23 cellular contexts compared by ENCODE assay signal in the genomic region with DNA sequence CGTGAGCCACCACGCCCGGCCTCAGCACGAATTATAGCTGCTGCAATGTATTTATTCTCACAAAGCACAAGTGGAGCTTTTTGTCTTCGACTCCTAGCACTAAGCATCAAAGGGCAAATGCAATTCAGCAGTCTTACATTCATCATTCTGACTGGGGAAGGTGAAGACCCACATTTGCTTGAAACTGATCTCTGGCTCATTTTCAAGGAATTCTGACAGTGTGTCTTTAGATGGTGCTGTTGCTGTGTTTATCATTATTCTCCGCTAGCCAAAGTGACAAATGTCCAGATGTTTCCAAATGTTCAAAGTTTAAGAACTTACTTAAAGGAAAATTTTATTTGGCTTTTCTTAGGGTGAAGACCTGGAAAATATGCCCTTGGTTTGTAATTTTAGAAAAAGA. TPM values are rescaled to one million over a fixed set of nuclear protein-coding genes. Genes with fewer than 3 reads are reported as not detected.
DNase-seq lines count a peak whose midpoint lies in the region; ATAC-seq and TF ChIP-seq lines count a peak whose summit lies in the region.
"Had no signal": no experiment of that assay in that cellular context is flagged by ENCODE, and none has a peak within 500 bp of the region (broad histone marks: within the 10 kb centered on the region; RNA-seq: fewer than 3 reads in every experiment).

No MANE protein-coding gene starts in this region.

- H3K4me3 ChIP-seq in right cardiac atrium (ENCODE audit: low read length) = no peak overlapping the region
- no peak overlapping the region for H3K4me3 ChIP-seq in OCI-LY7 (ENCODE audit: low read depth, low read length, poor library complexity, severe bottlenecking)
- H3K4me3 ChIP-seq in hepatocyte = no peak overlapping the region
- H3K4me3 ChIP-seq in stomach = no peak overlapping the region
- H3K4me3 ChIP-seq: breast epithelium, Peyer's patch, SJCRH30, transverse colon had no signal

- TF ChIP-seq CTCF in OCI-LY7 (conservative IDR thresholded peaks at IDR 0.05; ENCODE audit: low read length) (0 out of 2 replicates have a peak, but pooled peaks have one; percentile 16), hepatocyte (IDR thresholded peaks at IDR 0.05; ENCODE audit: poor library complexity) (peak; percentile 16), stomach (IDR thresholded peaks at IDR 0.05) (no peak)

- H3K9me3 ChIP-seq in right cardiac atrium (ENCODE audit: control insufficient read depth, low read length) (no peaks in the 10 kb centered on the region), OCI-LY7 (ENCODE audit: low read length) (no peaks in the 10 kb centered on the region), hepatocyte (ENCODE audit: low read depth) (no peaks in the 10 kb centered on the region), stomach (no peaks in the 10 kb centered on the region)
- H3K9me3 ChIP-seq: breast epithelium, Peyer's patch, SJCRH30, transverse colon had no signal

- H3K4me1 ChIP-seq in right cardiac atrium (ENCODE audit: control insufficient read depth, insufficient read depth, low read length) (no peaks in the 10 kb centered on the region), OCI-LY7 (ENCODE audit: insufficient read depth, low read length, poor library complexity, severe bottlenecking) (peaks cover 21% of the 10 kb centered on the region), hepatocyte (ENCODE audit: insufficient read depth) (no peaks in the 10 kb centered on the region), stomach (no peaks in the 10 kb centered on the region)
- H3K4me1 ChIP-seq: breast epithelium, Peyer's patch, SJCRH30, transverse colon had no signal

- H3K27ac ChIP-seq in right cardiac atrium (ENCODE audit: low read length) (no peak overlapping the region), OCI-LY7 (ENCODE audit: low read depth, low read length, poor library complexity, severe bottlenecking) (no peak overlapping the region), hepatocyte (no peak overlapping the region), stomach (no peak overlapping the region)
- H3K27ac ChIP-seq: breast epithelium, Peyer's patch, SJCRH30, transverse colon had no signal

- intact Hi-C loops in right cardiac atrium (cut with DNase I) = no loop called here
- intact Hi-C loops in left cardiac atrium (cut with DNase I) = no loop called here
- intact Hi-C loops in OCI-LY7 (cut with micrococcal nuclease; ENCODE audit: unreplicated experiment) = no loop called here
- intact Hi-C loops in stomach (cut with DNase I; ENCODE audit: low total_unique reads) = no loop called here

- H3K9me2 ChIP-seq in OCI-LY7 (ENCODE audit: insufficient read depth, low read length) (no peaks in the 10 kb centered on the region), hepatocyte (replicated peaks; ENCODE audit: insufficient read depth) (no peaks in the 10 kb centered on the region)

- ATAC-seq in right cardiac atrium = peak; percentile 26 to 36
- ATAC-seq in left cardiac atrium = no peak
- ATAC-seq: left colon; naive thymus-derived CD8-positive, alpha-beta T cell had no signal

- no TSS peak for BruUV-seq in OCI-LY7 (replicated peaks; lab: Mats Ljungman, UMichigan)

- H3K36me3 ChIP-seq in OCI-LY7 (ENCODE audit: insufficient read depth, low read length) (peaks cover 18% of the 10 kb centered on the region), hepatocyte (replicated peaks; ENCODE audit: insufficient read depth, low read depth) (no peaks in the 10 kb centered on the region), stomach (peaks cover 17 to 66% (median 50%) of the 10 kb centered on the region in 4 donors)
- H3K36me3 ChIP-seq: breast epithelium, SJCRH30 had no signal

- H3K79me2 ChIP-seq in OCI-LY7 (ENCODE audit: insufficient read depth, low read depth, low read length) (no peaks in the 10 kb centered on the region), hepatocyte (no peaks in the 10 kb centered on the region)

- no peaks in the 10 kb centered on the region for H4K20me1 ChIP-seq in OCI-LY7 (ENCODE audit: insufficient read depth, low read length)
- no peaks in the 10 kb centered on the region for H4K20me1 ChIP-seq in hepatocyte (ENCODE audit: insufficient read depth, poor library complexity, severe bottlenecking)

- POLR2A ChIA-PET in OCI-LY7 (lab: Charles Lee) = interaction anchor here (0.6 kb wide), 1 partner anchor 40 kb away, joined by 3 read pairs; no protein-coding TSS in a partner anchor

- no peak overlapping the region for H2AFZ ChIP-seq in OCI-LY7 (ENCODE audit: low read length)
- no peak overlapping the region for H2AFZ ChIP-seq in hepatocyte

- H3K4me2 ChIP-seq in OCI-LY7 (ENCODE audit: low read length) = no peak overlapping the region
- no peak overlapping the region for H3K4me2 ChIP-seq in hepatocyte

- H3K27me3 ChIP-seq in right cardiac atrium (ENCODE audit: control insufficient read depth, insufficient read depth) = no peaks in the 10 kb centered on the region
- no peaks in the 10 kb centered on the region for H3K27me3 ChIP-seq in hepatocyte
- no peaks in the 10 kb centered on the region for H3K27me3 ChIP-seq in stomach
- H3K27me3 ChIP-seq: breast epithelium, Peyer's patch, SJCRH30, transverse colon had no signal

- CTCF ChIA-PET in OCI-LY7 (lab: Charles Lee; ENCODE audit: unreplicated experiment) = no interaction called here

- no peak for TF ChIP-seq EP300 in stomach (IDR thresholded peaks at IDR 0.05)

- no peak for TF ChIP-seq POLR2A in stomach (IDR thresholded peaks at IDR 0.05)

- DNase-seq in right cardiac atrium = no peak
- DNase-seq in left cardiac atrium = no peak
- DNase-seq in OCI-LY7 (ENCODE audit: low spot score) = no peak
- DNase-seq in hepatocyte (ENCODE audit: low spot score) = no peak
- DNase-seq in pons (ENCODE audit: low spot score) = peak; percentile 36
- no peak for DNase-seq in stomach
- no peak for DNase-seq in AML-193 (lab: John Stamatoyannopoulos, UW)
- DNase-seq in epidermal melanocyte (ENCODE audit: insufficient read length, low spot score) = no peak
- DNase-seq: activated CD4-positive, alpha-beta T cell treated with anti-CD3 and anti-CD28 coated beads for 48 hours; activated naive CD4-positive, alpha-beta T cell treated with anti-CD3 and anti-CD28 coated beads for 36 hours; activated T-cell treated with anti-CD3 and anti-CD28 coated beads, Interleukin-2, amount 50 U/mL, for 48 hours; cortex of kidney; DMS153; IMR-90; left colon; naive thymus-derived CD8-positive, alpha-beta T cell; NCI-H1092 treated with DMSO at 0.1 percent for 48 hours; NCI-H2029 treated with DMSO at 0.1 percent for 48 hours; NCI-H446; Peyer's patch; SJCRH30; transverse colon had no signal

- WGBS in right cardiac atrium = 75% methylated on average over 6 of the region's 6 CpGs
- WGBS in hepatocyte (ENCODE audit: low lambda C conversion rate, missing lambda C conversion rate) = 78% methylated on average over 6 of the region's 6 CpGs
- WGBS in stomach, 5 donors = 77 to 90% (median 79%) methylated on average over 6 of the region's 6 CpGs

RNA-seq across cellular contexts. Expression of a gene that starts 55.9 kb away (rescaled TPM):
- total RNA-seq in right cardiac atrium (under 1 TPM; 0.20 to 0.43 (median 0.24) TPM), left cardiac atrium (under 1 TPM in 1 of 2 donors, not detected in 1; 0.80 TPM), OCI-LY7 (2022) (38.8 and 42.1 TPM in 2 replicates), hepatocyte (4.5 and 6.7 TPM in 2 replicates), stomach (1 to 10 TPM in 4 of 5 donors, under 1 TPM in 1; 0.45 to 5.0 (median 3.5) TPM)
- polyA plus RNA-seq in right cardiac atrium (not detected), hepatocyte (5.6 and 5.8 TPM in 2 replicates), stomach (1 to 10 TPM in 2 of 3 donors, under 1 TPM in 1; 0.76 to 1.8 (median 1.1) TPM)
- total RNA-seq in OCI-LY7 (2014; rRNA removed; shearing (Covaris generic)) = 21.4 and 27.6 TPM in 2 replicates

Comparison
In these comparisons a context has a peak if more than half of its experiments do, and no peak if none do; other contexts are left out.
1. ATAC-seq: peak in right cardiac atrium (2 of 2); none in left cardiac atrium (0 of 2).
2. CTCF ChIP-seq: peak in OCI-LY7 (single experiment) and hepatocyte (single experiment); none in stomach (0 of 7).